Comparison of ENCODE assay signal across 1 cellular context in the genomic region with DNA sequence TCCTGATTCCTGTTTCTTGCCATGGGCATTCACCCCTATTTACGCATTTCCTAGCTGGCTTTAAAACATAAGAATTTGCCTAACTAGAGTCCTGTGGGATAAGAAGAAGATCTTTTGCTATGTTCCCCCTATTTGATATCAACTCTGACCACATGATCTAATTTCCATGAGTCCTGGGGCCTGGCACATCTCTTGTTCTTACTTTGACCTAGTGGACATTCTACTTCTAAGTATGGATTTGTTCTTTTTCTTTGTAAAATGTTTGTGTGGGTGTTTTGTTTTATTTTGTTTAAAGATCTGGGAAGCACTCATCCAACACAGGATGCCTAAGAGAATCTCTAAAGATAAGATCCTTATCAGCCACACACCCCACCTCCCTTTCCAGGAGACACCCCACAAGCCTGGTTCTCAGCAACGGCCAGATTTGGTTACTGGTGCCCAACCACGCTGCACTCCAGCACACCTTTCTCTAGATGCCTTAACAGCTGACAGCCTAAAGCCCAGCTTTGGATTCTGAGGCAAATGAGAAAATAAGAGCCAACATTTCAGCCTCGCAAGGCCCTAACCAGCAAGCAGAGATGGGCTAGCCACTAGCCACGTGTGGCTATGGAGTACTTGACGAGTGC.
TF ChIP-seq lines count a peak whose summit lies in the region.

No MANE protein-coding gene starts in this region.

TF ChIP-seq in GM12878, 131 proteins besides CTCF, POLR2A, EP300 and RAD21 (continued from another document):
- no peak for TF ChIP-seq ZNF592 (IDR thresholded peaks at IDR 0.05)
